27 cellular contexts compared by ENCODE assay signal in genomic region chr5:54769072-54769471, GRCh38.
DNase-seq lines count a peak whose midpoint lies in the region; ATAC-seq, FAIRE-seq and TF ChIP-seq lines count a peak whose summit lies in the region.
"Had no signal": no experiment of that assay in that cellular context is flagged by ENCODE, and none has a peak within 500 bp of the region (broad histone marks: within the 10 kb centered on the region; RNA-seq: fewer than 3 reads in every experiment).

No MANE protein-coding gene starts in this region.

- no peaks in the 10 kb centered on the region for H4K20me1 ChIP-seq in GM23338 (replicated peaks; ENCODE audit: insufficient read depth)
- no peaks in the 10 kb centered on the region for H4K20me1 ChIP-seq in neural progenitor cell (ENCODE audit: low read depth)

- FAIRE-seq in HTR-8/SVneo (lab: Jason Lieb, UNC) = peak; percentile 79
- FAIRE-seq: GM18507, H54, kidney had no signal

- H3K9me2 ChIP-seq in GM23338 (ENCODE audit: insufficient read depth) = peaks cover 9% of the 10 kb centered on the region; the same call in 1 of the 2 replicates

- peak; percentile 83 for ATAC-seq in GM23338
- ATAC-seq in WTC11 = peak; percentile 86
- ATAC-seq in left lobe of liver = peak; percentile 94
- ATAC-seq in GM21367 (IDR thresholded peaks at IDR 0.05; ENCODE audit: unreplicated experiment) = no peak
- ATAC-seq: activated CD8-positive, alpha-beta memory T cell treated with anti-CD3 and anti-CD28 coated beads, Interleukin-2, amount 10 ng/mL, durations not matched to agents 7 days and 5 days; activated T-cell treated with anti-CD3 and anti-CD28 coated beads, Interleukin-2, amount 50 U/mL, for 72 hours; CD8-positive, alpha-beta T cell had no signal

- H3K9ac ChIP-seq in neural progenitor cell = no peak overlapping the region

- peak; percentile 44 to 67 for TF ChIP-seq CTCF in GM23338 (conservative IDR thresholded peaks at IDR 0.05; ENCODE audit: low read depth in 2 of 2)
- TF ChIP-seq CTCF in WTC11 (IDR thresholded peaks at IDR 0.05) = no peak
- no peak for TF ChIP-seq CTCF in neural progenitor cell (IDR thresholded peaks at IDR 0.05)
- TF ChIP-seq CTCF in coronary artery (IDR thresholded peaks at IDR 0.05) = no peak

- H3K27me3 ChIP-seq in GM23338 (ENCODE audit: insufficient read depth) = no peaks in the 10 kb centered on the region
- H3K27me3 ChIP-seq in neural progenitor cell = no peaks in the 10 kb centered on the region
- H3K27me3 ChIP-seq: brain microvascular endothelial cell, sigmoid colon had no signal

- POLR2A ChIA-PET in WTC11 (lab: Charles Lee) = no interaction called here

- no peak overlapping the region for H3K4me2 ChIP-seq in GM23338
- no peak overlapping the region for H3K4me2 ChIP-seq in neural progenitor cell

- H3K9me3 Mint-ChIP-seq in GM23338 (no peaks in the 10 kb centered on the region), WTC11 (peaks cover 4% of the 10 kb centered on the region; the same call in 1 of the 2 replicates), neural progenitor cell (peaks cover 2% of the 10 kb centered on the region)
- H3K9me3 Mint-ChIP-seq: activated naive CD4-positive, alpha-beta T cell treated with anti-CD3 and anti-CD28 coated beads for 36 hours; activated T-cell treated with anti-CD3 and anti-CD28 coated beads, Interleukin-2, amount 50 U/mL, for 72 hours; CD8-positive, alpha-beta T cell; type B pancreatic cell had no signal

- peak; percentile 45 for DNase-seq in GM23338 (ENCODE audit: low spot score)
- no peak for DNase-seq in HTR-8/SVneo (ENCODE audit: insufficient read length, low spot score)
- no peak for DNase-seq in WTC11 (ENCODE audit: low spot score)
- DNase-seq in left lobe of liver (ENCODE audit: low spot score) = no peak
- DNase-seq in neural progenitor cell (ENCODE audit: low spot score) = no peak
- DNase-seq in NCI-H526 (lab: John Stamatoyannopoulos, UW) = no peak
- DNase-seq in coronary artery (ENCODE audit: low spot score) = no peak
- DNase-seq: activated CD4-positive, alpha-beta T cell treated with anti-CD3 and anti-CD28 coated beads, Interleukin-2, amount 10 ng/mL, durations not matched to agents 7 days and 5 days; activated CD8-positive, alpha-beta memory T cell treated with anti-CD3 and anti-CD28 coated beads, Interleukin-2, amount 10 ng/mL, durations not matched to agents 7 days and 5 days; activated naive CD4-positive, alpha-beta T cell treated with anti-CD3 and anti-CD28 coated beads for 36 hours; activated T-cell treated with anti-CD3 and anti-CD28 coated beads, Interleukin-2, amount 50 U/mL, for 72 hours; brain microvascular endothelial cell; CD8-positive, alpha-beta T cell; DMS 273 treated with DMSO at 0.1 percent for 48 hours; GF-D8; kidney; NCI-H1417 treated with DMSO at 0.1 percent for 48 hours; NCI-H2081 treated with DMSO at 0.1 percent for 48 hours; NCI-H524 treated with DMSO at 0.1 percent for 48 hours; sigmoid colon had no signal

- H3K27ac ChIP-seq in GM23338 (ENCODE audit: low read depth) (no peak overlapping the region), neural progenitor cell (no peak overlapping the region), coronary artery (no peak overlapping the region)
- H3K27ac ChIP-seq: brain microvascular endothelial cell, HL-60, sigmoid colon had no signal

- H3K36me3 Mint-ChIP-seq in GM23338 (ENCODE audit: low read depth) = no peaks in the 10 kb centered on the region
- H3K36me3 Mint-ChIP-seq in WTC11 = no peaks in the 10 kb centered on the region
- no peaks in the 10 kb centered on the region for H3K36me3 Mint-ChIP-seq in neural progenitor cell
- H3K36me3 Mint-ChIP-seq: activated CD8-positive, alpha-beta memory T cell treated with anti-CD3 and anti-CD28 coated beads, Interleukin-2, amount 10 ng/mL, durations not matched to agents 7 days and 5 days; CD8-positive, alpha-beta T cell; type B pancreatic cell had no signal

- H3K4me1 ChIP-seq in GM23338 (ENCODE audit: insufficient read depth) (no peaks in the 10 kb centered on the region), neural progenitor cell (no peaks in the 10 kb centered on the region)

- H3K4me3 Mint-ChIP-seq in GM23338 = no peak overlapping the region
- no peak overlapping the region for H3K4me3 Mint-ChIP-seq in WTC11
- no peak overlapping the region for H3K4me3 Mint-ChIP-seq in neural progenitor cell
- H3K4me3 Mint-ChIP-seq: activated CD4-positive, alpha-beta T cell treated with anti-CD3 and anti-CD28 coated beads, Interleukin-2, amount 10 ng/mL, durations not matched to agents 7 days and 5 days; activated CD8-positive, alpha-beta memory T cell treated with anti-CD3 and anti-CD28 coated beads, Interleukin-2, amount 10 ng/mL, durations not matched to agents 7 days and 5 days; activated naive CD4-positive, alpha-beta T cell treated with anti-CD3 and anti-CD28 coated beads for 36 hours; activated T-cell treated with anti-CD3 and anti-CD28 coated beads, Interleukin-2, amount 50 U/mL, for 72 hours; CD8-positive, alpha-beta T cell; neural crest cell; type B pancreatic cell had no signal

- H3K36me3 ChIP-seq in GM23338 (ENCODE audit: insufficient read depth) (no peaks in the 10 kb centered on the region), neural progenitor cell (no peaks in the 10 kb centered on the region)
- H3K36me3 ChIP-seq: brain microvascular endothelial cell, sigmoid colon had no signal

- CTCF ChIA-PET in WTC11 (lab: Charles Lee) = interaction anchor here (1.0 to 2.8 kb wide), 2 partner anchors 76 to 252 kb away, joined by 3 to 14 read pairs; partner anchors contain the start of gene SNX18

- H3K27ac Mint-ChIP-seq in GM23338 = no peak overlapping the region; the same call in 1 of the 2 replicates
- H3K27ac Mint-ChIP-seq in WTC11 = no peak overlapping the region
- no peak overlapping the region for H3K27ac Mint-ChIP-seq in neural progenitor cell
- H3K27ac Mint-ChIP-seq: activated CD4-positive, alpha-beta T cell treated with anti-CD3 and anti-CD28 coated beads, Interleukin-2, amount 10 ng/mL, durations not matched to agents 7 days and 5 days; activated CD8-positive, alpha-beta memory T cell treated with anti-CD3 and anti-CD28 coated beads, Interleukin-2, amount 10 ng/mL, durations not matched to agents 7 days and 5 days; activated naive CD4-positive, alpha-beta T cell treated with anti-CD3 and anti-CD28 coated beads for 36 hours; activated T-cell treated with anti-CD3 and anti-CD28 coated beads, Interleukin-2, amount 50 U/mL, for 72 hours; CD8-positive, alpha-beta T cell; type B pancreatic cell had no signal

- H2AFZ ChIP-seq in GM23338 (no peak overlapping the region), neural progenitor cell (replicated peaks) (no peak overlapping the region)

- H3F3A ChIP-seq in GM23338 (replicated peaks; ENCODE audit: low read depth) (no peaks in the 10 kb centered on the region), neural progenitor cell (ENCODE audit: low read depth) (no peaks in the 10 kb centered on the region)

- H3K4me3 ChIP-seq in GM23338 = no peak overlapping the region
- no peak overlapping the region for H3K4me3 ChIP-seq in neural progenitor cell
- H3K4me3 ChIP-seq in coronary artery = no peak overlapping the region
- H3K4me3 ChIP-seq: lung, sigmoid colon had no signal

- no peaks in the 10 kb centered on the region for H3K27me3 Mint-ChIP-seq in GM23338 (ENCODE audit: insufficient read depth, low read depth, poor library complexity)
- no peaks in the 10 kb centered on the region for H3K27me3 Mint-ChIP-seq in WTC11 (ENCODE audit: low read depth)
- no peaks in the 10 kb centered on the region for H3K27me3 Mint-ChIP-seq in neural progenitor cell (ENCODE audit: insufficient read depth, low read depth)
- H3K27me3 Mint-ChIP-seq: type B pancreatic cell had no signal

- no peaks in the 10 kb centered on the region for H3K4me1 Mint-ChIP-seq in GM23338
- H3K4me1 Mint-ChIP-seq in WTC11 = peaks cover 2% of the 10 kb centered on the region; the same call in 1 of the 2 replicates
- H3K4me1 Mint-ChIP-seq in neural progenitor cell = no peaks in the 10 kb centered on the region
- H3K4me1 Mint-ChIP-seq: activated CD4-positive, alpha-beta T cell treated with anti-CD3 and anti-CD28 coated beads, Interleukin-2, amount 10 ng/mL, durations not matched to agents 7 days and 5 days; activated CD8-positive, alpha-beta memory T cell treated with anti-CD3 and anti-CD28 coated beads, Interleukin-2, amount 10 ng/mL, durations not matched to agents 7 days and 5 days; neural crest cell had no signal

- no peaks in the 10 kb centered on the region for H3K79me2 ChIP-seq in GM23338 (replicated peaks; ENCODE audit: insufficient read depth)
- H3K79me2 ChIP-seq in neural progenitor cell (ENCODE audit: low read depth) = no peaks in the 10 kb centered on the region

- H3K9me3 ChIP-seq in neural progenitor cell (ENCODE audit: low read depth) = no peaks in the 10 kb centered on the region

TF ChIP-seq in GM23338, 12 proteins besides CTCF, POLR2A, EP300 and RAD21 (continues in another document):
- no peak for TF ChIP-seq ZNF114 (CRISPR knock-in tag; IDR thresholded peaks at IDR 0.05)
- no peak for TF ChIP-seq ZNF331 (CRISPR knock-in tag; IDR thresholded peaks at IDR 0.05; ENCODE audit: low read depth)

TF ChIP-seq in WTC11, 78 proteins besides CTCF, POLR2A, EP300 and RAD21 (continues in another document):
- TF ChIP-seq TCF7 (CRISPR knock-in tag; IDR thresholded peaks at IDR 0.05; ENCODE audit: low read depth) (no peak), TEAD4 (CRISPR knock-in tag; IDR thresholded peaks at IDR 0.05) (no peak), TEAD1 (CRISPR knock-in tag; IDR thresholded peaks at IDR 0.05) (no peak), ZSCAN18 (CRISPR knock-in tag; IDR thresholded peaks at IDR 0.05) (no peak), HMGA2 (CRISPR knock-in tag; IDR thresholded peaks at IDR 0.05) (no peak), NFATC4 (CRISPR knock-in tag; IDR thresholded peaks at IDR 0.05) (no peak), FOXP1 (CRISPR knock-in tag; IDR thresholded peaks at IDR 0.05; ENCODE audit: borderline replicate concordance) (no peak), CREB1 (CRISPR knock-in tag; IDR thresholded peaks at IDR 0.05) (no peak), ATF3 (CRISPR knock-in tag; conservative IDR thresholded peaks at IDR 0.05) (no peak), ELF4 (CRISPR knock-in tag; IDR thresholded peaks at IDR 0.05; ENCODE audit: low read depth) (no peak)

Comparison
In these comparisons a context has a peak if more than half of its experiments do, and no peak if none do; other contexts are left out.
1. CTCF ChIP-seq: peak in GM23338 (2 of 2); none in WTC11 (single experiment), neural progenitor cell (single experiment) and coronary artery (single experiment).